Comparison of ENCODE assay signal across 8 cellular contexts in genomic region chr5:74201334-74202081, GRCh38.
DNase-seq lines count a peak whose midpoint lies in the region; ATAC-seq and TF ChIP-seq lines count a peak whose summit lies in the region.

No MANE protein-coding gene starts in this region.

- CTCF ChIA-PET in MCF 10A (lab: Yijun Ruan, JAX): no interaction called here

- peaks cover 18% of the 10 kb centered on the region for H3K4me1 Mint-ChIP-seq in MCF 10A (ENCODE audit: insufficient read depth, unreplicated experiment)

- no peak for TF ChIP-seq CTCF in MCF 10A (IDR thresholded peaks at IDR 0.05; ENCODE audit: unreplicated experiment)

- H3K27ac Mint-ChIP-seq in MCF 10A (ENCODE audit: low read depth, unreplicated experiment): no peak overlapping the region

- ATAC-seq in GM18517 (IDR thresholded peaks at IDR 0.05; ENCODE audit: unreplicated experiment): peak; percentile 63
- peak; percentile 42 for ATAC-seq in HG02571 (IDR thresholded peaks at IDR 0.05; ENCODE audit: unreplicated experiment)

- H3K9me3 Mint-ChIP-seq in MCF 10A (ENCODE audit: unreplicated experiment): no peaks in the 10 kb centered on the region

- intact Hi-C loops in MCF 10A (cut with micrococcal nuclease): no loop called here

- no peak overlapping the region for H3K4me3 Mint-ChIP-seq in MCF 10A (ENCODE audit: unreplicated experiment)

- H3K36me3 Mint-ChIP-seq in MCF 10A (ENCODE audit: insufficient read depth, unreplicated experiment): no peaks in the 10 kb centered on the region

- POLR2A ChIA-PET in MCF 10A (lab: Yijun Ruan, JAX): interaction anchor here (0.5 kb wide), 1 partner anchor 249 kb away, joined by 3 read pairs; no protein-coding TSS in a partner anchor

- DNase-seq in MV-4-11 (lab: John Stamatoyannopoulos, UW): peak; percentile 15
- DNase-seq in MCF 10A (ENCODE audit: unreplicated experiment): peak; percentile 53
- peak; percentile 29 for DNase-seq in stimulated activated CD8-positive, alpha-beta memory T cell treated with anti-CD3 and anti-CD28 coated beads, Interleukin-4, amount 100 ng/mL, for 48 hours
- DNase-seq in effector CD8-positive, alpha-beta T cell (lab: John Stamatoyannopoulos, UW): no peak
- DNase-seq in T-helper 9 cell: no peak
- no peak for DNase-seq in middle frontal gyrus (ENCODE audit: extremely low spot score, low spot score)

- no peaks in the 10 kb centered on the region for H3K27me3 Mint-ChIP-seq in MCF 10A (ENCODE audit: insufficient read depth, unreplicated experiment)

- no TSS peak for BruUV-seq in MCF 10A (replicated peaks; lab: Mats Ljungman, UMichigan)

Comparison
In these comparisons a context has a peak if more than half of its experiments do, and no peak if none do; other contexts are left out.
1. DNase-seq: peak in MV-4-11 (single experiment), MCF 10A (single experiment) and stimulated activated CD8-positive, alpha-beta memory T cell treated with anti-CD3 and anti-CD28 coated beads, Interleukin-4, amount 100 ng/mL, for 48 hours (single experiment); none in effector CD8-positive, alpha-beta T cell (single experiment), T-helper 9 cell (single experiment) and middle frontal gyrus (single experiment).